8 cellular contexts compared by ENCODE assay signal in genomic region chr10:73096041-73096451, GRCh38. TPM values are rescaled to one million over a fixed set of nuclear protein-coding genes. Genes with fewer than 3 reads are reported as not detected.
A peak's percentile ranks its signal among the peaks of the same experiment; 100 is the strongest.
DNase-seq lines count a peak whose midpoint lies in the region; ATAC-seq and TF ChIP-seq lines count a peak whose summit lies in the region.

No MANE protein-coding gene starts in this region.

- H3K36me3 ChIP-seq in hepatocyte (replicated peaks; ENCODE audit: insufficient read depth, low read depth): no peaks in the 10 kb centered on the region

- no peaks in the 10 kb centered on the region for H3K9me3 Mint-ChIP-seq in T-helper 2 cell treated with Interferon-gamma antibody and Interleukin-4, amounts not matched to agents 5 μg/mL and 100 μg/mL, for 36 hours

- under 1% methylated on average over 29 of the region's 29 CpGs for WGBS in hepatocyte (ENCODE audit: low lambda C conversion rate, missing lambda C conversion rate)

- H3K27me3 ChIP-seq in hepatocyte: no peaks in the 10 kb centered on the region

- H3K27ac Mint-ChIP-seq in T-helper 2 cell treated with Interferon-gamma antibody and Interleukin-4, amounts not matched to agents 5 μg/mL and 100 μg/mL, for 36 hours: peak overlapping the region; percentile 96

- ATAC-seq in GM21390 (IDR thresholded peaks at IDR 0.05; ENCODE audit: unreplicated experiment) (peak; percentile 32), HG03457 (IDR thresholded peaks at IDR 0.05; ENCODE audit: unreplicated experiment) (no peak)

- no peaks in the 10 kb centered on the region for H3K27me3 Mint-ChIP-seq in T-helper 2 cell treated with Interferon-gamma antibody and Interleukin-4, amounts not matched to agents 5 μg/mL and 100 μg/mL, for 36 hours (ENCODE audit: low read depth)

- H3K9me3 ChIP-seq in hepatocyte (ENCODE audit: low read depth): no peaks in the 10 kb centered on the region

- peak overlapping the region; percentile 77 for H3K4me2 ChIP-seq in hepatocyte

- H3K9me2 ChIP-seq in hepatocyte (replicated peaks; ENCODE audit: insufficient read depth): no peaks in the 10 kb centered on the region

- peak overlapping the region; percentile 94 for H3K27ac ChIP-seq in hepatocyte

- TF ChIP-seq CTCF in hepatocyte (IDR thresholded peaks at IDR 0.05; ENCODE audit: poor library complexity): no peak

- H3K79me2 ChIP-seq in hepatocyte: peaks cover 38% of the 10 kb centered on the region

- H2AFZ ChIP-seq in hepatocyte: peak overlapping the region; percentile 59

- DNase-seq in Caki2 (ENCODE audit: low read depth) (peak; percentile 65), KG1 (lab: John Stamatoyannopoulos, UW) (peak; percentile 46), anterior cingulate cortex (lab: John Stamatoyannopoulos, UW) (peak in 51 of 58 donors; percentile 7 to 74 (median 53)), hepatocyte (ENCODE audit: low spot score) (peak; percentile 86), skeletal muscle cell (ENCODE audit: low read depth) (no peak)
- peak; percentile 72 for DNase-seq in T-helper 2 cell treated with Interferon-gamma antibody and Interleukin-4, amounts not matched to agents 5 μg/mL and 100 μg/mL, for 36 hours (ENCODE audit: low spot score)

- peaks cover 35% of the 10 kb centered on the region for H3K4me1 Mint-ChIP-seq in T-helper 2 cell treated with Interferon-gamma antibody and Interleukin-4, amounts not matched to agents 5 μg/mL and 100 μg/mL, for 36 hours (ENCODE audit: low read depth)

- H3K4me1 ChIP-seq in hepatocyte (ENCODE audit: insufficient read depth): peaks cover 15% of the 10 kb centered on the region

- peak overlapping the region; percentile 99 for H3K4me3 Mint-ChIP-seq in T-helper 2 cell treated with Interferon-gamma antibody and Interleukin-4, amounts not matched to agents 5 μg/mL and 100 μg/mL, for 36 hours

- no peaks in the 10 kb centered on the region for H4K20me1 ChIP-seq in hepatocyte (ENCODE audit: insufficient read depth, poor library complexity, severe bottlenecking)

- peaks cover 16% of the 10 kb centered on the region for H3K36me3 Mint-ChIP-seq in T-helper 2 cell treated with Interferon-gamma antibody and Interleukin-4, amounts not matched to agents 5 μg/mL and 100 μg/mL, for 36 hours (ENCODE audit: low read depth)

- in situ Hi-C loops in Caki2 (cut with HindIII; ENCODE audit: low pct_unique_long_range_greater_than_20kb, low sequenced_read_pairs): no loop called here

- H3K4me3 ChIP-seq in hepatocyte (peak overlapping the region; percentile 60), skeletal muscle cell (ENCODE audit: low read depth, low read length) (peak overlapping the region; percentile 99)

RNA-seq across cellular contexts. Expression of gene P4HA1, which starts 0.6 kb away (rescaled TPM):
- 102 and 110 TPM in 2 replicates for total RNA-seq in Caki2 (2014; rRNA removed; shearing (Covaris generic); ENCODE audit: low replicate concordance)
- total RNA-seq in hepatocyte: 145 TPM in 2 replicates
- 140 and 149 TPM in 2 replicates for polyA plus RNA-seq in hepatocyte

RNA-seq across cellular contexts. Expression of gene NUDT13, which starts 14.2 kb away (rescaled TPM):
- 3.4 and 4.7 TPM in 2 replicates for total RNA-seq in Caki2 (2014; rRNA removed; shearing (Covaris generic); ENCODE audit: low replicate concordance)
- total RNA-seq in hepatocyte: 3.4 and 3.9 TPM in 2 replicates
- polyA plus RNA-seq in hepatocyte: 1.9 and 2.1 TPM in 2 replicates
